Comparison of ENCODE assay signal across 10 cellular contexts in genomic region chr20:24148372-24148771, GRCh38.
DNase-seq lines count a peak whose midpoint lies in the region; ATAC-seq, FAIRE-seq and TF ChIP-seq lines count a peak whose summit lies in the region.
"Had no signal": no experiment of that assay in that cellular context is flagged by ENCODE, and none has a peak within 500 bp of the region (broad histone marks: within the 10 kb centered on the region; RNA-seq: fewer than 3 reads in every experiment).

No MANE protein-coding gene starts in this region.

- TF ChIP-seq CTCF in kidney (IDR thresholded peaks at IDR 0.05; ENCODE audit: borderline replicate concordance, extremely low read depth, insufficient read depth): no peak

- H3K4me3 Mint-ChIP-seq in natural killer cell treated with Interleukin-12 subunit alpha and Interleukin-12 subunit beta and Interleukin-15 and Interleukin-18, amount 100 ng/mL, for 72 hours: peak overlapping the region; percentile 66

- DNase-seq in NOMO-1 (lab: John Stamatoyannopoulos, UW; ENCODE audit: unreplicated experiment in 2 of 2) (peak; percentile 44 to 80), NCI-H1105 treated with DMSO at 0.1 percent for 48 hours (lab: John Stamatoyannopoulos, UW) (no peak), DMS53 treated with DMSO at 0.1 percent for 48 hours (lab: John Stamatoyannopoulos, UW; ENCODE audit: unreplicated experiment) (no peak), kidney (no peak), DMS153 (lab: John Stamatoyannopoulos, UW) (no peak)
- peak; percentile 75 for DNase-seq in natural killer cell treated with Interleukin-12 subunit alpha and Interleukin-12 subunit beta and Interleukin-15 and Interleukin-18, amount 100 ng/mL, for 72 hours (ENCODE audit: low spot score)
- DNase-seq: adrenal gland had no signal

- ATAC-seq in GM18868 (IDR thresholded peaks at IDR 0.05; ENCODE audit: unreplicated experiment): peak; percentile 48
- peak; percentile 73 for ATAC-seq in HG02885 (IDR thresholded peaks at IDR 0.05; ENCODE audit: poor library complexity, unreplicated experiment)
- ATAC-seq in natural killer cell treated with Interleukin-12 subunit alpha and Interleukin-12 subunit beta and Interleukin-15 and Interleukin-18, amount 100 ng/mL, for 72 hours: peak; percentile 76 to 78

- H3K9me3 ChIP-seq in kidney (ENCODE audit: control insufficient read depth in 1 of 2, low read length in 2 of 2): no peaks in the 10 kb centered on the region
- H3K9me3 ChIP-seq: adrenal gland had no signal

- intact Hi-C loops in kidney (cut with DNase I): no loop called here

- H3K9me3 Mint-ChIP-seq in natural killer cell treated with Interleukin-12 subunit alpha and Interleukin-12 subunit beta and Interleukin-15 and Interleukin-18, amount 100 ng/mL, for 72 hours: peaks cover 5% of the 10 kb centered on the region

- peaks cover 75 to 84% of the 10 kb centered on the region in 2 donors for H3K4me1 Mint-ChIP-seq in natural killer cell treated with Interleukin-12 subunit alpha and Interleukin-12 subunit beta and Interleukin-15 and Interleukin-18, amount 100 ng/mL, for 72 hours (ENCODE audit: low read depth in 2 of 2)

- no peak overlapping the region for H3K27ac ChIP-seq in kidney (ENCODE audit: low read depth in 2 of 2, low read length in 2 of 2)
- H3K27ac ChIP-seq: adrenal gland had no signal

- no peaks in the 10 kb centered on the region for H3K27me3 Mint-ChIP-seq in natural killer cell treated with Interleukin-12 subunit alpha and Interleukin-12 subunit beta and Interleukin-15 and Interleukin-18, amount 100 ng/mL, for 72 hours

- H3K27ac Mint-ChIP-seq in natural killer cell treated with Interleukin-12 subunit alpha and Interleukin-12 subunit beta and Interleukin-15 and Interleukin-18, amount 100 ng/mL, for 72 hours: peak overlapping the region; percentile 48 to 59

- no peak for FAIRE-seq in kidney (lab: Jason Lieb, UNC)
- FAIRE-seq: TTC549 had no signal

- H3K36me3 Mint-ChIP-seq in natural killer cell treated with Interleukin-12 subunit alpha and Interleukin-12 subunit beta and Interleukin-15 and Interleukin-18, amount 100 ng/mL, for 72 hours: no peaks in the 10 kb centered on the region

- no peaks in the 10 kb centered on the region for H3K36me3 ChIP-seq in kidney (ENCODE audit: control insufficient read depth in 1 of 2, insufficient read depth in 2 of 2, low read length in 2 of 2)
- H3K36me3 ChIP-seq: adrenal gland had no signal

- no peak overlapping the region for H3K9ac ChIP-seq in kidney (ENCODE audit: low read length in 2 of 2)

- no peak overlapping the region for H3K4me3 ChIP-seq in kidney (ENCODE audit: low read length in 2 of 2)
- H3K4me3 ChIP-seq: adrenal gland had no signal

- peaks cover 0 to 3% of the 10 kb centered on the region in 2 donors for H3K4me1 ChIP-seq in kidney (ENCODE audit: control insufficient read depth in 1 of 2, insufficient read depth in 1 of 2, low read depth in 1 of 2, low read length in 2 of 2)
- H3K4me1 ChIP-seq: adrenal gland had no signal

Comparison
In these comparisons a context has a peak if more than half of its experiments do, and no peak if none do; other contexts are left out.
1. DNase-seq: peak in NOMO-1 (2 of 2) and natural killer cell treated with Interleukin-12 subunit alpha and Interleukin-12 subunit beta and Interleukin-15 and Interleukin-18, amount 100 ng/mL, for 72 hours (single experiment); none in NCI-H1105 treated with DMSO at 0.1 percent for 48 hours (single experiment), DMS53 treated with DMSO at 0.1 percent for 48 hours (single experiment), kidney (single experiment) and DMS153 (single experiment).
2. Peak in every context shown above with its lines, with median percentiles within 50 percentile points of each other: ATAC-seq.